1 cellular context compared by ENCODE assay signal in the genomic region with DNA sequence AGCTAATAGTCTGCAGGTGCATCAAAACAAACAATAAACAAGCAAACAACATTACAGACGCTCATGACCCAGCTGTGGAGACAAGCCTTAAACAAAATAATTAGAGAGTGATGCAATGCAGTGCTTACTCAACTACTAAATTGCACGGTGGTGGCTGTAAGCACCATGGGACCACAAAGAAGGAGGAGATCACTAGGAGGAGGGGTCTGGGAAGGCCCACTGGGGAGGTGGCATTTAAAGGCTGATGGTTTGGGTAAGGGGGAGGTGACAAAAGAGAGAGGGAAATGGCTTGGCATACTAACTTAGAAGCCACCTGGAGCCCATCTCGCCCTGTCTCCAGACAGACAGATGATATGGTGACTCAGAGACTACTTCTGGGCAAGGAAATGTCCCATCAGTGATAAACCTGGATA.
TF ChIP-seq lines count a peak whose summit lies in the region.

No MANE protein-coding gene starts in this region.

TF ChIP-seq in GM23338, 12 proteins besides CTCF, POLR2A, EP300 and RAD21 (continued from another document):
- TF ChIP-seq, protein P1, sequence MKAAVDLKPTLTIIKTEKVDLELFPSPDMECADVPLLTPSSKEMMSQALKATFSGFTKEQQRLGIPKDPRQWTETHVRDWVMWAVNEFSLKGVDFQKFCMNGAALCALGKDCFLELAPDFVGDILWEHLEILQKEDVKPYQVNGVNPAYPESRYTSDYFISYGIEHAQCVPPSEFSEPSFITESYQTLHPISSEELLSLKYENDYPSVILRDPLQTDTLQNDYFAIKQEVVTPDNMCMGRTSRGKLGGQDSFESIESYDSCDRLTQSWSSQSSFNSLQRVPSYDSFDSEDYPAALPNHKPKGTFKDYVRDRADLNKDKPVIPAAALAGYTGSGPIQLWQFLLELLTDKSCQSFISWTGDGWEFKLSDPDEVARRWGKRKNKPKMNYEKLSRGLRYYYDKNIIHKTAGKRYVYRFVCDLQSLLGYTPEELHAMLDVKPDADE (IDR thresholded peaks at IDR 0.05): no peak
- TF ChIP-seq JUNB (IDR thresholded peaks at IDR 0.05; ENCODE audit: unreplicated experiment) (no peak), ZNF114 (CRISPR knock-in tag; IDR thresholded peaks at IDR 0.05) (no peak), CREB1 (CRISPR knock-in tag; IDR thresholded peaks at IDR 0.05; ENCODE audit: low read depth) (no peak), NANOG (IDR thresholded peaks at IDR 0.05; ENCODE audit: borderline replicate concordance) (no peak), POLR2AphosphoS5 (IDR thresholded peaks at IDR 0.05; ENCODE audit: low read depth) (no peak)
